8 cellular contexts compared by ENCODE assay signal in the genomic region with DNA sequence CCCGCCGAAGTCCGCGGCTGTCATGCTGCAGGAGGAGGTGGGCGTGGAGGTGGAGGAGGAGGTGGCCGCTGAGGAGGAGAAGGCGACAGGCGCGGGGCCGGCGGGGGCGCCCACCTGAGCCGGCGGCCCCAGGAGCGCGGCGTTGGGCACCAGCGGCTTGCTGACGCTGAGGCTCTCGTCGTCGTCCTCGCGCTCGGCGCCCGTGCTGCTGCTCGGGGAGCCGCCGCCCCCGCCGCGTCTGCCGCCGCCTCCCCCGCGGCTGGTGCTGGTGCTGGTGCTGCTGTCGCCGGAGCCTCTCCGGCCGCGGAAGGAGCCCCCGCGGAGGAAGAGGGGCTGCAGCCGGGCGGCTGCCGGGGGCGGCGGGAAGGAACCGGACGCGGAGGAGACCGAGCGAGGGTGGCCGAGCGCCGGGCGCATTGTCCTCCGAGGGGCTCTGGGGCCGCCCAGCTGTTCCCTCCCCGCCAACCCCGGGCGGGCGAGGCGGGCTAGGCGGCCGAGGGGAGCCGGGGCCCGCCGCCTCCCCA. TPM values are rescaled to one million over a fixed set of nuclear protein-coding genes. Genes with fewer than 3 reads are reported as not detected.
A peak's percentile ranks its signal among the peaks of the same experiment; 100 is the strongest.
DNase-seq lines count a peak whose midpoint lies in the region; ATAC-seq and TF ChIP-seq lines count a peak whose summit lies in the region.

No MANE protein-coding gene starts in this region.

- H3K27ac ChIP-seq in spleen, result peak overlapping the region in 2 of 8 donors; percentile 5 to 38

- 0 to 1% (median 1%) methylated on average over 34 to 70 of the region's 70 CpGs; no CpG with 5 or more reads in 1 of the 5 donors for WGBS in spleen, 5 donors

- no peaks in the 10 kb centered on the region for H3K9me3 Mint-ChIP-seq in activated B cell treated with CpG ODN at 0.5 μM for 24 hours

- H3K27me3 ChIP-seq in spleen (replicated peaks in 1 of 7), result peaks cover 0 to 58% (median 34%) of the 10 kb centered on the region in 7 donors

- TF ChIP-seq POLR2A in spleen (IDR thresholded peaks at IDR 0.05), result no peak

- peak; percentile 41 for DNase-seq in activated CD8-positive, alpha-beta memory T cell treated with anti-CD3 and anti-CD28 coated beads, Interleukin-2, amount 50 U/mL, for 4 hours
- DNase-seq in activated CD8-positive, alpha-beta memory T cell treated with anti-CD3 and anti-CD28 coated beads, Interleukin-2, amount 50 U/mL, for 48 hours, result no peak
- DNase-seq in activated B cell treated with CpG ODN at 0.5 μM for 24 hours (no peak), left ventricle myocardium superior (peak; percentile 49), spleen (no peak), NCI-H226 (no peak), medulla oblongata (ENCODE audit: extremely low spot score) (no peak)

- H3K9me3 ChIP-seq in spleen, result no peaks in the 10 kb centered on the region

- POLR2A ChIA-PET in activated B cell treated with CpG ODN at 0.5 μM for 24 hours (lab: Charles Lee), result no interaction called here

- peak overlapping the region; percentile 34 to 65 (median 58) for H3K4me3 ChIP-seq in spleen

- CTCF ChIA-PET in activated B cell treated with CpG ODN at 0.5 μM for 24 hours (lab: Charles Lee), result no interaction called here

- no peak overlapping the region for H3K4me3 Mint-ChIP-seq in activated B cell treated with CpG ODN at 0.5 μM for 24 hours

- H3K4me1 Mint-ChIP-seq in activated B cell treated with CpG ODN at 0.5 μM for 24 hours, result peaks cover 35% of the 10 kb centered on the region

- peaks cover 27% of the 10 kb centered on the region for H3K27me3 Mint-ChIP-seq in activated B cell treated with CpG ODN at 0.5 μM for 24 hours

- peaks cover 19 to 61% (median 54%) of the 10 kb centered on the region in 6 donors for H3K4me1 ChIP-seq in spleen

- no peaks in the 10 kb centered on the region for H3K36me3 Mint-ChIP-seq in activated B cell treated with CpG ODN at 0.5 μM for 24 hours (ENCODE audit: low read depth)

- ATAC-seq in activated B cell treated with CpG ODN at 0.5 μM for 24 hours (ENCODE audit: low read depth) (peak; percentile 37), left ventricle myocardium superior (peak; percentile 3), HG02642 (IDR thresholded peaks at IDR 0.05; ENCODE audit: poor library complexity, unreplicated experiment) (no peak)

- intact Hi-C loops in activated B cell treated with CpG ODN at 0.5 μM for 24 hours (cut with micrococcal nuclease) (no loop called here), left ventricle myocardium superior (cut with micrococcal nuclease) (no loop called here), spleen (cut with DNase I; ENCODE audit: low total_unique reads) (no loop called here)

- H3K27ac Mint-ChIP-seq in activated B cell treated with CpG ODN at 0.5 μM for 24 hours, result no peak overlapping the region

- TF ChIP-seq CTCF in activated B cell treated with CpG ODN at 0.5 μM for 24 hours (IDR thresholded peaks at IDR 0.05) (no peak), spleen (IDR thresholded peaks at IDR 0.05 in 8 of 11, conservative IDR thresholded peaks at IDR 0.05 in 3 of 11) (no peak)

- H3K36me3 ChIP-seq in spleen, result no peaks in the 10 kb centered on the region

RNA-seq across cellular contexts. Expression of gene TMEM121B, which starts 0.4 kb away (rescaled TPM):
- total RNA-seq in activated B cell treated with CpG ODN at 0.5 μM for 24 hours (0.16 and 0.17 TPM in 2 replicates), left ventricle myocardium superior (1.7 TPM), spleen (1 to 10 TPM in 3 of 7 donors, under 1 TPM in 4; 0.72 to 3.6 (median 0.98) TPM)
- polyA plus RNA-seq in spleen, result under 1 TPM; 0.03 to 0.19 (median 0.15) TPM

RNA-seq across cellular contexts. Expression of gene IL17RA, which starts 36.0 kb away (rescaled TPM):
- total RNA-seq in activated B cell treated with CpG ODN at 0.5 μM for 24 hours (15.7 and 18.1 TPM in 2 replicates), left ventricle myocardium superior (10.1 TPM), spleen (100 to 1,000 TPM in 1 of 7 donors, 10 to 100 TPM in 6; 38.0 to 100 (median 56.6) TPM)
- 1 to 10 TPM; 2.9 to 8.4 (median 5.0) TPM for polyA plus RNA-seq in spleen

RNA-seq across cellular contexts. Expression of gene HDHD5, which starts 38.3 kb away (rescaled TPM):
- total RNA-seq in activated B cell treated with CpG ODN at 0.5 μM for 24 hours (23.9 and 25.2 TPM in 2 replicates), left ventricle myocardium superior (63.8 TPM), spleen (10 to 100 TPM; 27.9 to 40.8 (median 31.6) TPM)
- 10 to 100 TPM; 25.4 to 47.6 (median 33.0) TPM for polyA plus RNA-seq in spleen

Comparison
In these comparisons a context has a peak if more than half of its experiments do, and no peak if none do; other contexts are left out.
1. DNase-seq: peak in activated CD8-positive, alpha-beta memory T cell treated with anti-CD3 and anti-CD28 coated beads, Interleukin-2, amount 50 U/mL, for 4 hours (single experiment) and left ventricle myocardium superior (single experiment); none in activated CD8-positive, alpha-beta memory T cell treated with anti-CD3 and anti-CD28 coated beads, Interleukin-2, amount 50 U/mL, for 48 hours (single experiment), activated B cell treated with CpG ODN at 0.5 μM for 24 hours (single experiment), spleen (single experiment), NCI-H226 (single experiment) and medulla oblongata (single experiment).